In the genomic region with DNA sequence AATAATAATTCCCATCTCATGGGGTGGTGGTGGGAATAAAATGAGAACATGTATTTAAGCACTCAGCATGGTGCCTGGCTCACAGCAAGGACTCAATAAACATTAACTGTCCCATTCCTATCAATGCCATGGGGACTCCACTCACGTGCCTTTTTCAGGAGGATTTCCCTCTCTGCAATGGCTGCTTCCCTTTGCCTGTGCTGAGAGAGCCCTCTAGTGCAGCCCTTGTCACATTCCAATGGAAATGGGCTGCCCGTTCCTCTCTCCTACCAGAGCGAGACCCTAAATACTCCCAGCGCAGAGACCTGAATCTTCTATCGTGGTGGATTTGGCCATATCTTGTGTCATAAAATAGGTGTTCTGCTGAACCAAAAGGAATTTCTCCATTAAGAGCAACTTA, we compare ENCODE assay signal across 11 cellular contexts.
DNase-seq lines count a peak whose midpoint lies in the region; ATAC-seq and TF ChIP-seq lines count a peak whose summit lies in the region.
"Had no signal": no experiment of that assay in that cellular context is flagged by ENCODE, and none has a peak within 500 bp of the region (broad histone marks: within the 10 kb centered on the region; RNA-seq: fewer than 3 reads in every experiment).

No MANE protein-coding gene starts in this region.

- peaks cover 10% of the 10 kb centered on the region; the same call in 1 of the 2 replicates for H3K27me3 ChIP-seq in HCT116 (ENCODE audit: insufficient read depth, low read length)
- no peaks in the 10 kb centered on the region for H3K27me3 ChIP-seq in parathyroid adenoma (ENCODE audit: control insufficient read depth, insufficient read depth, low read length)

- H4K20me1 ChIP-seq in HCT116 (ENCODE audit: insufficient read depth), result no peaks in the 10 kb centered on the region

- H3K4me3 Mint-ChIP-seq in glutamatergic neuron (ENCODE audit: unreplicated experiment) (no peak overlapping the region), T-helper 17 cell (no peak overlapping the region)
- H3K4me3 Mint-ChIP-seq: activated naive CD8-positive, alpha-beta T cell had no signal

- peak; percentile 64 for ATAC-seq in HCT116
- no peak for ATAC-seq in T-helper 17 cell
- no peak for ATAC-seq in GM21367 (IDR thresholded peaks at IDR 0.05; ENCODE audit: unreplicated experiment)

- POLR2A ChIA-PET in HCT116 (lab: Charles Lee), result no interaction called here

- CTCF ChIA-PET in HCT116 (lab: Charles Lee), result no interaction called here

- no peaks in the 10 kb centered on the region for H3K9me3 ChIP-seq in HCT116 (ENCODE audit: control insufficient read depth in 1 of 2, insufficient read depth in 1 of 2, low read depth in 1 of 2, low read length in 2 of 2)
- no peaks in the 10 kb centered on the region for H3K9me3 ChIP-seq in parathyroid adenoma (ENCODE audit: control insufficient read depth, low read length)
- no peaks in the 10 kb centered on the region for H3K9me3 ChIP-seq in T-helper 17 cell (ENCODE audit: control insufficient read depth, low read length, poor library complexity, severe bottlenecking)
- H3K9me3 ChIP-seq: sigmoid colon had no signal

- BruUV-seq in HCT116 (replicated peaks; lab: Mats Ljungman, UMichigan), result no TSS peak

- TF ChIP-seq CTCF in HCT116 (IDR thresholded peaks at IDR 0.05 in 2 of 3, conservative IDR thresholded peaks at IDR 0.05 in 1 of 3; ENCODE audit: borderline replicate concordance in 1 of 3, insufficient read depth in 1 of 3, low read depth in 2 of 3, low read length in 2 of 3) (peak in 2 of 3 experiments; percentile 33 to 34; a peak in 2 of 6 replicates), glutamatergic neuron (IDR thresholded peaks at IDR 0.05; ENCODE audit: partially characterized antibody, unreplicated experiment) (no peak), parathyroid adenoma (IDR thresholded peaks at IDR 0.05) (peak; percentile 25)

- peak; percentile 67 for TF ChIP-seq RAD21 in HCT116 (IDR thresholded peaks at IDR 0.05; ENCODE audit: low read depth)

- no peak overlapping the region for H3K4me2 ChIP-seq in HCT116 (ENCODE audit: low read length)
- H3K4me2 ChIP-seq in parathyroid adenoma (ENCODE audit: low read length), result no peak overlapping the region

- RAD21 ChIA-PET in HCT116 (lab: Charles Lee; ENCODE audit: low non-redundant PET in 1 of 2, low total read pairs in 2 of 2, uncharacterized antibody in 2 of 2, unreplicated experiment in 2 of 2), result no interaction called here

- H3K27ac ChIP-seq in HCT116 (ENCODE audit: low read depth, low read length), result no peak overlapping the region
- H3K27ac ChIP-seq in parathyroid adenoma, result no peak overlapping the region
- H3K27ac ChIP-seq: sigmoid colon had no signal

- TF ChIP-seq POLR2A in HCT116 (IDR thresholded peaks at IDR 0.05; ENCODE audit: borderline replicate concordance, extremely low read depth, insufficient read depth, insufficient read length), result no peak

- DNase-seq in HCT116 (ENCODE audit: low read depth, low spot score) (no peak), NCI-H774 (lab: John Stamatoyannopoulos, UW) (peak; percentile 37), glutamatergic neuron (peak; percentile 57), T-helper 17 cell (no peak), GOT3 (lab: John Stamatoyannopoulos, UW) (no peak)
- no peak for DNase-seq in activated naive CD4-positive, alpha-beta T cell (lab: John Stamatoyannopoulos, UW)
- DNase-seq: sigmoid colon, T-helper 2 cell had no signal

- H3K27me3 Mint-ChIP-seq in glutamatergic neuron (ENCODE audit: unreplicated experiment) (peaks cover 1% of the 10 kb centered on the region), T-helper 17 cell (peaks cover 11% of the 10 kb centered on the region)

- H3K36me3 ChIP-seq in HCT116 (ENCODE audit: control insufficient read depth in 1 of 2, insufficient read depth in 2 of 2, low read length in 2 of 2), result no peaks in the 10 kb centered on the region
- H3K36me3 ChIP-seq in parathyroid adenoma (ENCODE audit: control insufficient read depth, insufficient read depth, low read length), result no peaks in the 10 kb centered on the region
- H3K36me3 ChIP-seq: sigmoid colon had no signal

- H3K27ac Mint-ChIP-seq in glutamatergic neuron (ENCODE audit: unreplicated experiment), result no peak overlapping the region
- H3K27ac Mint-ChIP-seq in T-helper 17 cell, result no peak overlapping the region
- H3K27ac Mint-ChIP-seq: activated naive CD8-positive, alpha-beta T cell had no signal

- H3K36me3 Mint-ChIP-seq in glutamatergic neuron (ENCODE audit: unreplicated experiment), result peaks cover 6% of the 10 kb centered on the region
- no peaks in the 10 kb centered on the region for H3K36me3 Mint-ChIP-seq in T-helper 17 cell (ENCODE audit: low read depth)
- H3K36me3 Mint-ChIP-seq: activated naive CD8-positive, alpha-beta T cell had no signal

- H3K4me1 ChIP-seq in HCT116 (ENCODE audit: control insufficient read depth in 1 of 2, insufficient read depth in 2 of 2, low read length in 2 of 2) (no peaks in the 10 kb centered on the region), parathyroid adenoma (no peaks in the 10 kb centered on the region)
- H3K4me1 ChIP-seq: sigmoid colon had no signal

- H2AFZ ChIP-seq in HCT116 (ENCODE audit: low read depth, low read length, poor library complexity, severe bottlenecking) (no peak overlapping the region), parathyroid adenoma (no peak overlapping the region)

- intact Hi-C loops in HCT116 (cut with micrococcal nuclease), result no loop called here

- H3K79me2 ChIP-seq in HCT116 (ENCODE audit: insufficient read depth, low read length), result no peaks in the 10 kb centered on the region
- no peaks in the 10 kb centered on the region for H3K79me2 ChIP-seq in parathyroid adenoma

- H3K9ac ChIP-seq in HCT116 (ENCODE audit: low read length), result no peak overlapping the region
- no peak overlapping the region for H3K9ac ChIP-seq in parathyroid adenoma

- H3K4me1 Mint-ChIP-seq in glutamatergic neuron (ENCODE audit: low read depth, unreplicated experiment) (no peaks in the 10 kb centered on the region), T-helper 17 cell (no peaks in the 10 kb centered on the region)

- H3K9me3 Mint-ChIP-seq in glutamatergic neuron (ENCODE audit: unreplicated experiment), result no peaks in the 10 kb centered on the region

- no peak overlapping the region for H3K4me3 ChIP-seq in HCT116 (replicated peaks in 1 of 2; ENCODE audit: low read depth in 1 of 2, low read length in 2 of 2)
- H3K4me3 ChIP-seq in parathyroid adenoma (ENCODE audit: low read depth, low read length), result no peak overlapping the region
- H3K4me3 ChIP-seq: sigmoid colon had no signal

- no peaks in the 10 kb centered on the region for H3K9me2 ChIP-seq in HCT116 (ENCODE audit: insufficient read depth)

TF ChIP-seq in HCT116, 20 proteins besides CTCF, POLR2A, EP300 and RAD21 (continues in another document):
- TF ChIP-seq EZH2phosphoT487 (IDR thresholded peaks at IDR 0.05; ENCODE audit: borderline replicate concordance), result no peak
- TF ChIP-seq FOSL1 (IDR thresholded peaks at IDR 0.05; ENCODE audit: low read depth), result no peak
- no peak for TF ChIP-seq YY1 (IDR thresholded peaks at IDR 0.05; ENCODE audit: extremely low read depth, insufficient replicate concordance, low read depth, low read length)
- TF ChIP-seq ZBTB33 (IDR thresholded peaks at IDR 0.05; ENCODE audit: extremely low read depth, insufficient replicate concordance, low read length), result no peak
- TF ChIP-seq POLR2AphosphoS5 (IDR thresholded peaks at IDR 0.05; ENCODE audit: low read depth, low read length), result no peak
- TF ChIP-seq CBX3 (IDR thresholded peaks at IDR 0.05; ENCODE audit: low read depth), result no peak
- no peak for TF ChIP-seq ELF1 (IDR thresholded peaks at IDR 0.05; ENCODE audit: borderline replicate concordance, low read depth)
- no peak for TF ChIP-seq ZFX (IDR thresholded peaks at IDR 0.05)
- TF ChIP-seq TCF7L2 (IDR thresholded peaks at IDR 0.05; ENCODE audit: borderline replicate concordance, extremely low read depth, insufficient read depth, insufficient read length), result no peak
- no peak for TF ChIP-seq REST (IDR thresholded peaks at IDR 0.05; ENCODE audit: low read depth)
- TF ChIP-seq EZH2 (IDR thresholded peaks at IDR 0.05), result no peak
- no peak for TF ChIP-seq EGR1 (IDR thresholded peaks at IDR 0.05; ENCODE audit: low read depth)

Comparison
In these comparisons a context has a peak if more than half of its experiments do, and no peak if none do; other contexts are left out.
1. DNase-seq: peak in NCI-H774 (single experiment) and glutamatergic neuron (single experiment); none in HCT116 (single experiment), T-helper 17 cell (0 of 3), GOT3 (single experiment) and activated naive CD4-positive, alpha-beta T cell (0 of 4).